In the genomic region with DNA sequence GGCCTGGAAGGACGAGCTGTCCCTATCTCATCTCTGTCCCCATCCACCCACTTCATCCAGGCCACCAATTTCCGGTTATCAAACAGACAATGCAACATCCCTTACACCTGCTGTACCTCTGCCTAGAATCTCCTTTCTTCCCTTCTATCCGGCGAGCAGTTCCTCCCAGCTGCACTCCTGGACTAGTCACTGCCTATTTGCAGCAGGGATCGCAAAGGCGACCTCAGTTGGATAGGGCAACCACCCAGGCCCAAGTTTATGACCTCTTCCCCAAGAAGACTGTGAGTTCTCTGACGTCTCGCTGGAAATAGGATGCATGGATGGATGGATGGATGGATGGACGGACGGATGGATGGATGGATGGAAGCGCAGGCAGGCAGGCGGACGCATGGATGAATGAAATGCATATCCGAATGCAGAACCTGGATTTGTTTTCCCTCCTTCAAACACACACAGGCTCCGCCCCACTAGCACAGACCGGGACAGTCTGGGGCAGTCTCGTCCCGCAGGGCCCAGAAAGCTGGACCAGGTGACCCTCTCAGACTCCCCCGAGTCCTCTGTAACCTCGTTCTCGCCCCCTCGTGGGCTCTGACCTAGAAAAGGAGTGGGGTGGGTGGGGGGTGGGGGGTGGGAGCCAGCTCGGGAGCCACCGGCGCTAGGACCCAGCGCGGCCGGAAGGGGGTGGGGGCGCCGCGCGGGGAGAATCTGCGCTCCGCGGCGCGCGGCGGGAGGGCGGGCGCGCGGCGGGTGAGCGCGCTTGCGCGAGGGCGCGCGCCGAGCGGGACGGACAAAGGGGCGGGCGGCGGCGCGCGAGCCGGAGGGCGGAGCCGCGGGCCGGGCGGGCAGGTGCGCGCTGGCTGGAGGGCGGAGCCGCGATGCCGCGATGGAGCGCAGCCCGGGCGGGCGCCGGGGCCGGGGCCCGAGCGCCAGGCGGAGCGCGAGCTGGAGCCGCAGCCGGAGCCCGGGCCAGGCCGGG, we compare ENCODE assay signal across 1 cellular context.
TF ChIP-seq lines count a peak whose summit lies in the region.

A gene (plus strand): TSS at position 875 of the 976 bp plus-strand sequence. CDS start 24,867 bp downstream, outside the sequence.

TF ChIP-seq in HEK293, 187 proteins besides CTCF, POLR2A, EP300 and RAD21 (continued from another document and continues in another):
- TF ChIP-seq ZBTB7A (tag by site-specific recombination; IDR thresholded peaks at IDR 0.05; ENCODE audit: low read depth) = peak; percentile 47; the same call in 1 of the 2 replicates
- peak; percentile 30; the same call in 1 of the 2 replicates for TF ChIP-seq ZNF501 (tag by site-specific recombination; IDR thresholded peaks at IDR 0.05)
- TF ChIP-seq ZNF747 (tag by site-specific recombination; IDR thresholded peaks at IDR 0.05) = no peak
- TF ChIP-seq ZNF654 (tag by site-specific recombination; IDR thresholded peaks at IDR 0.05; ENCODE audit: low read depth) = no peak
- TF ChIP-seq ZNF335 (tag by site-specific recombination; conservative IDR thresholded peaks at IDR 0.05) = peak; percentile 99
- TF ChIP-seq ZFP37 (tag by site-specific recombination; IDR thresholded peaks at IDR 0.05) = no peak
- TF ChIP-seq, protein P1, sequence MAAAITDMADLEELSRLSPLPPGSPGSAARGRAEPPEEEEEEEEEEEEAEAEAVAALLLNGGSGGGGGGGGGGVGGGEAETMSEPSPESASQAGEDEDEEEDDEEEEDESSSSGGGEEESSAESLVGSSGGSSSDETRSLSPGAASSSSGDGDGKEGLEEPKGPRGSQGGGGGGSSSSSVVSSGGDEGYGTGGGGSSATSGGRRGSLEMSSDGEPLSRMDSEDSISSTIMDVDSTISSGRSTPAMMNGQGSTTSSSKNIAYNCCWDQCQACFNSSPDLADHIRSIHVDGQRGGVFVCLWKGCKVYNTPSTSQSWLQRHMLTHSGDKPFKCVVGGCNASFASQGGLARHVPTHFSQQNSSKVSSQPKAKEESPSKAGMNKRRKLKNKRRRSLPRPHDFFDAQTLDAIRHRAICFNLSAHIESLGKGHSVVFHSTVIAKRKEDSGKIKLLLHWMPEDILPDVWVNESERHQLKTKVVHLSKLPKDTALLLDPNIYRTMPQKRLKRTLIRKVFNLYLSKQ (tag by site-specific recombination; IDR thresholded peaks at IDR 0.05; ENCODE audit: borderline replicate concordance) = no peak
- TF ChIP-seq ZNF600 (tag by site-specific recombination; IDR thresholded peaks at IDR 0.05) = peak; percentile 87
- 0 out of 2 replicates have a peak, but pooled peaks have one; percentile 6 for TF ChIP-seq ZNF623 (tag by site-specific recombination; IDR thresholded peaks at IDR 0.05)
- no peak for TF ChIP-seq ZNF174 (tag by site-specific recombination; IDR thresholded peaks at IDR 0.05)
- no peak for TF ChIP-seq BCL11B (tag by site-specific recombination; IDR thresholded peaks at IDR 0.05; ENCODE audit: low read depth)
- TF ChIP-seq SCRT2 (tag by site-specific recombination; IDR thresholded peaks at IDR 0.05) = no peak
- TF ChIP-seq ZXDB (tag by site-specific recombination; IDR thresholded peaks at IDR 0.05) = peak; percentile 62; the same call in 1 of the 2 replicates
- TF ChIP-seq, protein P2, sequence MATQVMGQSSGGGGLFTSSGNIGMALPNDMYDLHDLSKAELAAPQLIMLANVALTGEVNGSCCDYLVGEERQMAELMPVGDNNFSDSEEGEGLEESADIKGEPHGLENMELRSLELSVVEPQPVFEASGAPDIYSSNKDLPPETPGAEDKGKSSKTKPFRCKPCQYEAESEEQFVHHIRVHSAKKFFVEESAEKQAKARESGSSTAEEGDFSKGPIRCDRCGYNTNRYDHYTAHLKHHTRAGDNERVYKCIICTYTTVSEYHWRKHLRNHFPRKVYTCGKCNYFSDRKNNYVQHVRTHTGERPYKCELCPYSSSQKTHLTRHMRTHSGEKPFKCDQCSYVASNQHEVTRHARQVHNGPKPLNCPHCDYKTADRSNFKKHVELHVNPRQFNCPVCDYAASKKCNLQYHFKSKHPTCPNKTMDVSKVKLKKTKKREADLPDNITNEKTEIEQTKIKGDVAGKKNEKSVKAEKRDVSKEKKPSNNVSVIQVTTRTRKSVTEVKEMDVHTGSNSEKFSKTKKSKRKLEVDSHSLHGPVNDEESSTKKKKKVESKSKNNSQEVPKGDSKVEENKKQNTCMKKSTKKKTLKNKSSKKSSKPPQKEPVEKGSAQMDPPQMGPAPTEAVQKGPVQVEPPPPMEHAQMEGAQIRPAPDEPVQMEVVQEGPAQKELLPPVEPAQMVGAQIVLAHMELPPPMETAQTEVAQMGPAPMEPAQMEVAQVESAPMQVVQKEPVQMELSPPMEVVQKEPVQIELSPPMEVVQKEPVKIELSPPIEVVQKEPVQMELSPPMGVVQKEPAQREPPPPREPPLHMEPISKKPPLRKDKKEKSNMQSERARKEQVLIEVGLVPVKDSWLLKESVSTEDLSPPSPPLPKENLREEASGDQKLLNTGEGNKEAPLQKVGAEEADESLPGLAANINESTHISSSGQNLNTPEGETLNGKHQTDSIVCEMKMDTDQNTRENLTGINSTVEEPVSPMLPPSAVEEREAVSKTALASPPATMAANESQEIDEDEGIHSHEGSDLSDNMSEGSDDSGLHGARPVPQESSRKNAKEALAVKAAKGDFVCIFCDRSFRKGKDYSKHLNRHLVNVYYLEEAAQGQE (tag by site-specific recombination; IDR thresholded peaks at IDR 0.05) = no peak
- TF ChIP-seq ZBTB1 (tag by site-specific recombination; IDR thresholded peaks at IDR 0.05) = no peak
- TF ChIP-seq, protein P3, sequence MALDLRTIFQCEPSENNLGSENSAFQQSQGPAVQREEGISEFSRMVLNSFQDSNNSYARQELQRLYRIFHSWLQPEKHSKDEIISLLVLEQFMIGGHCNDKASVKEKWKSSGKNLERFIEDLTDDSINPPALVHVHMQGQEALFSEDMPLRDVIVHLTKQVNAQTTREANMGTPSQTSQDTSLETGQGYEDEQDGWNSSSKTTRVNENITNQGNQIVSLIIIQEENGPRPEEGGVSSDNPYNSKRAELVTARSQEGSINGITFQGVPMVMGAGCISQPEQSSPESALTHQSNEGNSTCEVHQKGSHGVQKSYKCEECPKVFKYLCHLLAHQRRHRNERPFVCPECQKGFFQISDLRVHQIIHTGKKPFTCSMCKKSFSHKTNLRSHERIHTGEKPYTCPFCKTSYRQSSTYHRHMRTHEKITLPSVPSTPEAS (tag by site-specific recombination; IDR thresholded peaks at IDR 0.05) = no peak
- TF ChIP-seq ZNF302 (tag by site-specific recombination; IDR thresholded peaks at IDR 0.05; ENCODE audit: low read depth) = no peak
- TF ChIP-seq, protein P4, sequence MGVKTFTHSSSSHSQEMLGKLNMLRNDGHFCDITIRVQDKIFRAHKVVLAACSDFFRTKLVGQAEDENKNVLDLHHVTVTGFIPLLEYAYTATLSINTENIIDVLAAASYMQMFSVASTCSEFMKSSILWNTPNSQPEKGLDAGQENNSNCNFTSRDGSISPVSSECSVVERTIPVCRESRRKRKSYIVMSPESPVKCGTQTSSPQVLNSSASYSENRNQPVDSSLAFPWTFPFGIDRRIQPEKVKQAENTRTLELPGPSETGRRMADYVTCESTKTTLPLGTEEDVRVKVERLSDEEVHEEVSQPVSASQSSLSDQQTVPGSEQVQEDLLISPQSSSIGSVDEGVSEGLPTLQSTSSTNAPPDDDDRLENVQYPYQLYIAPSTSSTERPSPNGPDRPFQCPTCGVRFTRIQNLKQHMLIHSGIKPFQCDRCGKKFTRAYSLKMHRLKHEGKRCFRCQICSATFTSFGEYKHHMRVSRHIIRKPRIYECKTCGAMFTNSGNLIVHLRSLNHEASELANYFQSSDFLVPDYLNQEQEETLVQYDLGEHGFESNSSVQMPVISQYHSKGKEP (tag by site-specific recombination; IDR thresholded peaks at IDR 0.05) = peak; percentile 76
- TF ChIP-seq ZNF354C (tag by site-specific recombination; IDR thresholded peaks at IDR 0.05; ENCODE audit: borderline replicate concordance, low read depth) = no peak
- TF ChIP-seq ZNF311 (tag by site-specific recombination; IDR thresholded peaks at IDR 0.05; ENCODE audit: borderline replicate concordance) = no peak
- peak; percentile 63 for TF ChIP-seq ZBTB48 (tag by site-specific recombination; IDR thresholded peaks at IDR 0.05)
- TF ChIP-seq ZBTB17 (tag by site-specific recombination; IDR thresholded peaks at IDR 0.05) = peak; percentile 100
- TF ChIP-seq ZFP3 (tag by site-specific recombination; IDR thresholded peaks at IDR 0.05; ENCODE audit: low read depth) = no peak
- TF ChIP-seq, protein P5, sequence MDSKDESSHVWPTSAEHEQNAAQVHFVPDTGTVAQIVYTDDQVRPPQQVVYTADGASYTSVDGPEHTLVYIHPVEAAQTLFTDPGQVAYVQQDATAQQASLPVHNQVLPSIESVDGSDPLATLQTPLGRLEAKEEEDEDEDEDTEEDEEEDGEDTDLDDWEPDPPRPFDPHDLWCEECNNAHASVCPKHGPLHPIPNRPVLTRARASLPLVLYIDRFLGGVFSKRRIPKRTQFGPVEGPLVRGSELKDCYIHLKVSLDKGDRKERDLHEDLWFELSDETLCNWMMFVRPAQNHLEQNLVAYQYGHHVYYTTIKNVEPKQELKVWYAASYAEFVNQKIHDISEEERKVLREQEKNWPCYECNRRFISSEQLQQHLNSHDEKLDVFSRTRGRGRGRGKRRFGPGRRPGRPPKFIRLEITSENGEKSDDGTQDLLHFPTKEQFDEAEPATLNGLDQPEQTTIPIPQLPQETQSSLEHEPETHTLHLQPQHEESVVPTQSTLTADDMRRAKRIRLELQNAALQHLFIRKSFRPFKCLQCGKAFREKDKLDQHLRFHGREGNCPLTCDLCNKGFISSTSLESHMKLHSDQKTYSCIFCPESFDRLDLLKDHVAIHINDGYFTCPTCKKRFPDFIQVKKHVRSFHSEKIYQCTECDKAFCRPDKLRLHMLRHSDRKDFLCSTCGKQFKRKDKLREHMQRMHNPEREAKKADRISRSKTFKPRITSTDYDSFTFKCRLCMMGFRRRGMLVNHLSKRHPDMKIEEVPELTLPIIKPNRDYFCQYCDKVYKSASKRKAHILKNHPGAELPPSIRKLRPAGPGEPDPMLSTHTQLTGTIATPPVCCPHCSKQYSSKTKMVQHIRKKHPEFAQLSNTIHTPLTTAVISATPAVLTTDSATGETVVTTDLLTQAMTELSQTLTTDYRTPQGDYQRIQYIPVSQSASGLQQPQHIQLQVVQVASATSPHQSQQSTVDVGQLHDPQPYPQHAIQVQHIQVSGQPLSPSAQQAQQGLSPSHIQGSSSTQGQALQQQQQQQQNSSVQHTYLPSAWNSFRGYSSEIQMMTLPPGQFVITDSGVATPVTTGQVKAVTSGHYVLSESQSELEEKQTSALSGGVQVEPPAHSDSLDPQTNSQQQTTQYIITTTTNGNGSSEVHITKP (tag by site-specific recombination; IDR thresholded peaks at IDR 0.05) = peak; percentile 57
- no peak for TF ChIP-seq ZNF837 (tag by site-specific recombination; IDR thresholded peaks at IDR 0.05)
- TF ChIP-seq YY1 (tag by site-specific recombination; IDR thresholded peaks at IDR 0.05) = no peak
- peak; percentile 92 for TF ChIP-seq ZNF2 (tag by site-specific recombination; IDR thresholded peaks at IDR 0.05)
- TF ChIP-seq ZNF155 (tag by site-specific recombination; IDR thresholded peaks at IDR 0.05) = no peak
- no peak for TF ChIP-seq ZNF701 (tag by site-specific recombination; IDR thresholded peaks at IDR 0.05)
- TF ChIP-seq, protein P6, sequence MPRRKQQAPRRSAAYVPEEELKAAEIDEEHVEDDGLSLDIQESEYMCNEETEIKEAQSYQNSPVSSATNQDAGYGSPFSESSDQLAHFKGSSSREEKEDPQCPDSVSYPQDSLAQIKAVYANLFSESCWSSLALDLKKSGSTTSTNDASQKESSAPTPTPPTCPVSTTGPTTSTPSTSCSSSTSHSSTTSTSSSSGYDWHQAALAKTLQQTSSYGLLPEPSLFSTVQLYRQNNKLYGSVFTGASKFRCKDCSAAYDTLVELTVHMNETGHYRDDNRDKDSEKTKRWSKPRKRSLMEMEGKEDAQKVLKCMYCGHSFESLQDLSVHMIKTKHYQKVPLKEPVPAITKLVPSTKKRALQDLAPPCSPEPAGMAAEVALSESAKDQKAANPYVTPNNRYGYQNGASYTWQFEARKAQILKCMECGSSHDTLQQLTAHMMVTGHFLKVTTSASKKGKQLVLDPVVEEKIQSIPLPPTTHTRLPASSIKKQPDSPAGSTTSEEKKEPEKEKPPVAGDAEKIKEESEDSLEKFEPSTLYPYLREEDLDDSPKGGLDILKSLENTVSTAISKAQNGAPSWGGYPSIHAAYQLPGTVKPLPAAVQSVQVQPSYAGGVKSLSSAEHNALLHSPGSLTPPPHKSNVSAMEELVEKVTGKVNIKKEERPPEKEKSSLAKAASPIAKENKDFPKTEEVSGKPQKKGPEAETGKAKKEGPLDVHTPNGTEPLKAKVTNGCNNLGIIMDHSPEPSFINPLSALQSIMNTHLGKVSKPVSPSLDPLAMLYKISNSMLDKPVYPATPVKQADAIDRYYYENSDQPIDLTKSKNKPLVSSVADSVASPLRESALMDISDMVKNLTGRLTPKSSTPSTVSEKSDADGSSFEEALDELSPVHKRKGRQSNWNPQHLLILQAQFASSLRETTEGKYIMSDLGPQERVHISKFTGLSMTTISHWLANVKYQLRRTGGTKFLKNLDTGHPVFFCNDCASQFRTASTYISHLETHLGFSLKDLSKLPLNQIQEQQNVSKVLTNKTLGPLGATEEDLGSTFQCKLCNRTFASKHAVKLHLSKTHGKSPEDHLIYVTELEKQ (tag by site-specific recombination; IDR thresholded peaks at IDR 0.05; ENCODE audit: borderline replicate concordance) = no peak
- TF ChIP-seq RBAK (tag by site-specific recombination; IDR thresholded peaks at IDR 0.05) = no peak
- no peak for TF ChIP-seq ZNF23 (tag by site-specific recombination; IDR thresholded peaks at IDR 0.05; ENCODE audit: borderline replicate concordance)
- TF ChIP-seq ZNF112 (tag by site-specific recombination; IDR thresholded peaks at IDR 0.05) = no peak
- no peak for TF ChIP-seq GFI1B (tag by site-specific recombination; IDR thresholded peaks at IDR 0.05)
- no peak for TF ChIP-seq ZFP41 (tag by site-specific recombination; IDR thresholded peaks at IDR 0.05; ENCODE audit: borderline replicate concordance)
- TF ChIP-seq, protein P7, sequence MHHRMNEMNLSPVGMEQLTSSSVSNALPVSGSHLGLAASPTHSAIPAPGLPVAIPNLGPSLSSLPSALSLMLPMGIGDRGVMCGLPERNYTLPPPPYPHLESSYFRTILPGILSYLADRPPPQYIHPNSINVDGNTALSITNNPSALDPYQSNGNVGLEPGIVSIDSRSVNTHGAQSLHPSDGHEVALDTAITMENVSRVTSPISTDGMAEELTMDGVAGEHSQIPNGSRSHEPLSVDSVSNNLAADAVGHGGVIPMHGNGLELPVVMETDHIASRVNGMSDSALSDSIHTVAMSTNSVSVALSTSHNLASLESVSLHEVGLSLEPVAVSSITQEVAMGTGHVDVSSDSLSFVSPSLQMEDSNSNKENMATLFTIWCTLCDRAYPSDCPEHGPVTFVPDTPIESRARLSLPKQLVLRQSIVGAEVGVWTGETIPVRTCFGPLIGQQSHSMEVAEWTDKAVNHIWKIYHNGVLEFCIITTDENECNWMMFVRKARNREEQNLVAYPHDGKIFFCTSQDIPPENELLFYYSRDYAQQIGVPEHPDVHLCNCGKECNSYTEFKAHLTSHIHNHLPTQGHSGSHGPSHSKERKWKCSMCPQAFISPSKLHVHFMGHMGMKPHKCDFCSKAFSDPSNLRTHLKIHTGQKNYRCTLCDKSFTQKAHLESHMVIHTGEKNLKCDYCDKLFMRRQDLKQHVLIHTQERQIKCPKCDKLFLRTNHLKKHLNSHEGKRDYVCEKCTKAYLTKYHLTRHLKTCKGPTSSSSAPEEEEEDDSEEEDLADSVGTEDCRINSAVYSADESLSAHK (tag by site-specific recombination; IDR thresholded peaks at IDR 0.05) = no peak
- TF ChIP-seq ZNF404 (tag by site-specific recombination; IDR thresholded peaks at IDR 0.05) = no peak
